Comparison of ENCODE assay signal across 1 cellular context in the genomic region with DNA sequence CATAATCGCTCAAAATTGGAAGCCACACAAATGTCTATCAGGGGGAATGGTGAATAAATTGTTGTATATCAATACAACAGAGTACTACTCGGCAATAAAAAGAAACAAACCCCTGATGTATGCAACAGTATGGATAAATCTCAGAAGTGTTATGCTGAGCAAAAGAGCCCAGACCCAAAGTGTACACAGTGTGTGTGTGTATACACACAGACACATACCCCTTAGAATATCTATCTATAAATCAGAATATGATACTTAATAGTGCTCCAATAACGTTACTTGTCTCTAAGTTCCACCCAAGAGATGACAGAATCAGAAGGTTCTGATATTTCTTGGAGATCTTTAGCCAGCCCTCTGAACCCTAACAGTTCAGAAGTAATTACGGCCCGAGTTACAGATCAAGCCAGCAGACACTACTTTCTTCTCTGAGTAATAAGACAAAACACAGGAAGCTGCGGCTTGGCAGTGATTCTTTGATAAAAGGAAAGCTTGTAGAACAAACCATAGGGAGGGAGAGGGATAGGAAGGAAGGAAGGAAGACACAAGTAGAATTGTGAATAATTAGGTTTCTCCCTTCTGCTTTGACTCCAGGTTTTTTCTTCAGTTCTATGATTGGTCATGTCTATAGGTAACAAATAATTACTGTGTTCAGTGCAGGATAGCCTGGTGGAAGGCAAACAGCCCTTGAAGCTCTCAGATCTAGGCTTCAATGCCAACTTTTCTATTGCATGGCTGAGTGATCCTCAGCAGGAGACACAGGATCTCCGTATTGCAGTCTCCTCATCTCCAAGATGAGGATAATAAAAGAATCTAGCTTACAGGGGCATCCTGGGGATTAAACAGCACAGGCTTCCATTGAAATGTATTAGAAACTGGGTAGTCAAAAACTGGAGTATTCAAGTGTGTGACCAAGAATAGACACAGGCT.
TF ChIP-seq lines count a peak whose summit lies in the region.

No MANE protein-coding gene starts in this region.

TF ChIP-seq in IMR-90, 13 proteins besides CTCF, POLR2A, EP300 and RAD21 (continued from another document):
- TF ChIP-seq, protein P1, sequence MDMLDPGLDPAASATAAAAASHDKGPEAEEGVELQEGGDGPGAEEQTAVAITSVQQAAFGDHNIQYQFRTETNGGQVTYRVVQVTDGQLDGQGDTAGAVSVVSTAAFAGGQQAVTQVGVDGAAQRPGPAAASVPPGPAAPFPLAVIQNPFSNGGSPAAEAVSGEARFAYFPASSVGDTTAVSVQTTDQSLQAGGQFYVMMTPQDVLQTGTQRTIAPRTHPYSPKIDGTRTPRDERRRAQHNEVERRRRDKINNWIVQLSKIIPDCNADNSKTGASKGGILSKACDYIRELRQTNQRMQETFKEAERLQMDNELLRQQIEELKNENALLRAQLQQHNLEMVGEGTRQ (IDR thresholded peaks at IDR 0.05; ENCODE audit: low read depth, low read length): no peak
- TF ChIP-seq CHD1 (IDR thresholded peaks at IDR 0.05; ENCODE audit: low read depth, low read length) (no peak), BHLHE40 (IDR thresholded peaks at IDR 0.05; ENCODE audit: low read depth, low read length) (no peak), RFX5 (IDR thresholded peaks at IDR 0.05; ENCODE audit: low read depth, low read length) (no peak), CEBPB (IDR thresholded peaks at IDR 0.05; ENCODE audit: low read depth, low read length) (no peak), NFE2L2 (IDR thresholded peaks at IDR 0.05; ENCODE audit: low read depth, low read length) (no peak), RCOR1 (IDR thresholded peaks at IDR 0.05; ENCODE audit: insufficient replicate concordance, low read length) (no peak), SMC3 (IDR thresholded peaks at IDR 0.05; ENCODE audit: low read depth, low read length) (no peak)
- TF ChIP-seq, protein P2, sequence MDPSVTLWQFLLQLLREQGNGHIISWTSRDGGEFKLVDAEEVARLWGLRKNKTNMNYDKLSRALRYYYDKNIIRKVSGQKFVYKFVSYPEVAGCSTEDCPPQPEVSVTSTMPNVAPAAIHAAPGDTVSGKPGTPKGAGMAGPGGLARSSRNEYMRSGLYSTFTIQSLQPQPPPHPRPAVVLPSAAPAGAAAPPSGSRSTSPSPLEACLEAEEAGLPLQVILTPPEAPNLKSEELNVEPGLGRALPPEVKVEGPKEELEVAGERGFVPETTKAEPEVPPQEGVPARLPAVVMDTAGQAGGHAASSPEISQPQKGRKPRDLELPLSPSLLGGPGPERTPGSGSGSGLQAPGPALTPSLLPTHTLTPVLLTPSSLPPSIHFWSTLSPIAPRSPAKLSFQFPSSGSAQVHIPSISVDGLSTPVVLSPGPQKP (IDR thresholded peaks at IDR 0.05; ENCODE audit: borderline replicate concordance, low read depth, low read length): no peak
TF ChIP-seq in IMR-90: peak in this region for 0.
